ENCODE assay signal across 8 cellular contexts in the genomic region with DNA sequence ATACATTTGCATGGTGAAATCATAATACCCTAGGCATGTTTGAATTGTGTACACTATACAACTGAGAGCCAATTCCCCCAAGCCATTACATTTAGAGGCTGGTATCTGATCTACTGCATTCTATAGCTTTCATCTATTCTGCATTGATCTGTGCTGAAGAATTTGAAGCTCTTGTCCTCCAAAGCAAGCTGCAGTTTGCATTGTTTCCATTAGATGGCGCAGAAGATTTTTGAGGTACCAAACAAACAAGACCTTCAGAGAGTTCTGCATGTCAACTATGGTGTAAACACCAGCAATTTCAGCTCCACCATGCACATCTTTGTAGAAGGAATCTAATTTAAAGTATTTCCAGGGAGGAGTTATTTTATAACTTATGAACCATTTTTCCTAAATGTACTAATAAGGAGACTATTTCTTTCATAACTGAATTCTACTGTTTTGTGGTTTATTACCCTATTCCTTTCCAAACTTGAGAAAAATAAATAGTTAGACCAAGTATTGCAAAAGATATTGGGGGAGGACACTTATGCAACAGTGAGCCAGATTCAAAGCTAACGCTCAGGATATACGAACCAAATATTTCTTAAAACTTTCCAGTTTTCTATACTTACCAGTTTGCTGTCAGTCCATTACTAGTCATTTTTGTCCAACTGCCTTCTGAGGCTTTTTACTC.
DNase-seq lines count a peak whose midpoint lies in the region; ATAC-seq, FAIRE-seq and TF ChIP-seq lines count a peak whose summit lies in the region.

No MANE protein-coding gene starts in this region.

- no peaks in the 10 kb centered on the region for H3K36me3 Mint-ChIP-seq in MCF 10A (ENCODE audit: insufficient read depth, unreplicated experiment)

- no peak overlapping the region for H3K4me3 ChIP-seq in HFF-Myc (replicated peaks; ENCODE audit: low read depth, low read length)

- no peak for DNase-seq in Right ventricle myocardium inferior (ENCODE audit: missing footprints)
- no peak for DNase-seq in cardiac septum (ENCODE audit: low spot score)
- peak; percentile 29 for DNase-seq in HFF-Myc (ENCODE audit: extremely low read depth, low read depth)
- DNase-seq in NAMALWA (ENCODE audit: low spot score): peak; percentile 87
- DNase-seq in T follicular helper cell (ENCODE audit: low read depth): peak; percentile 27
- peak; percentile 75 for DNase-seq in MCF 10A (ENCODE audit: unreplicated experiment)
- DNase-seq in stimulated activated CD4-positive, alpha-beta T cell treated with anti-CD3 and anti-CD28 coated beads, Interleukin-2, amount 100 ng/mL, for 48 hours: peak; percentile 58 to 63

- TF ChIP-seq CTCF in HFF-Myc (IDR thresholded peaks at IDR 0.05; ENCODE audit: low read depth, low read length, missing control alignments) (peak; percentile 76), MCF 10A (IDR thresholded peaks at IDR 0.05; ENCODE audit: unreplicated experiment) (peak; percentile 80)

- no peaks in the 10 kb centered on the region for H3K9me3 Mint-ChIP-seq in MCF 10A (ENCODE audit: unreplicated experiment)

- no peak overlapping the region for H3K27ac Mint-ChIP-seq in MCF 10A (ENCODE audit: low read depth, unreplicated experiment)

- H3K27me3 Mint-ChIP-seq in MCF 10A (ENCODE audit: insufficient read depth, unreplicated experiment): no peaks in the 10 kb centered on the region

- H3K4me1 Mint-ChIP-seq in MCF 10A (ENCODE audit: insufficient read depth, unreplicated experiment): peaks cover 13% of the 10 kb centered on the region

- CTCF ChIA-PET in MCF 10A (lab: Yijun Ruan, JAX): interaction anchor here (0.5 to 4.6 kb wide), 35 partner anchors 8 to 842 kb away, joined by 3 to 34 read pairs (median 4); no protein-coding TSS in a partner anchor

- no TSS peak for BruUV-seq in MCF 10A (replicated peaks; lab: Mats Ljungman, UMichigan)

- H3K4me3 Mint-ChIP-seq in MCF 10A (ENCODE audit: unreplicated experiment): no peak overlapping the region

- intact Hi-C loops in Right ventricle myocardium inferior (cut with DNase I) (loop anchor here (2.0 kb wide), 1 partner anchor 828 kb away; no protein-coding TSS in a partner anchor), cardiac septum (cut with DNase I) (loop anchor here (2.0 kb wide), 1 partner anchor 828 kb away; no protein-coding TSS in a partner anchor), MCF 10A (cut with micrococcal nuclease) (loop anchor here (1.0 to 10.0 kb wide), 4 partner anchors 249 to 828 kb away; no protein-coding TSS in a partner anchor)

- POLR2A ChIA-PET in MCF 10A (lab: Yijun Ruan, JAX): interaction anchor here (0.9 to 2.7 kb wide), 6 partner anchors 17 to 828 kb away, joined by 3 to 11 read pairs (median 6); a partner anchor contains a TSS

- peak; percentile 90 for FAIRE-seq in islet of Langerhans (lab: Jason Lieb, UNC)

- peak; percentile 34 for ATAC-seq in Right ventricle myocardium inferior

Comparison
In these comparisons a context has a peak if more than half of its experiments do, and no peak if none do; other contexts are left out.
1. DNase-seq: peak in HFF-Myc (single experiment), NAMALWA (single experiment), T follicular helper cell (single experiment), MCF 10A (single experiment) and stimulated activated CD4-positive, alpha-beta T cell treated with anti-CD3 and anti-CD28 coated beads, Interleukin-2, amount 100 ng/mL, for 48 hours (2 of 2); none in Right ventricle myocardium inferior (single experiment) and cardiac septum (single experiment).